In genomic region chr6:41469951-41470340, GRCh38 we compare ENCODE assay signal across 9 cellular contexts.
DNase-seq lines count a peak whose midpoint lies in the region; ATAC-seq and TF ChIP-seq lines count a peak whose summit lies in the region.
"Had no signal": no experiment of that assay in that cellular context is flagged by ENCODE, and none has a peak within 500 bp of the region (broad histone marks: within the 10 kb centered on the region; RNA-seq: fewer than 3 reads in every experiment).

No MANE protein-coding gene starts in this region.

- H3K36me3 ChIP-seq in transverse colon, result no peaks in the 10 kb centered on the region

- ATAC-seq in right cardiac atrium (peak; percentile 7 to 28), HG03025 (IDR thresholded peaks at IDR 0.05; ENCODE audit: low FRiP score, unreplicated experiment) (no peak)

- H3K27me3 ChIP-seq in right cardiac atrium (ENCODE audit: control insufficient read depth, insufficient read depth) (no peaks in the 10 kb centered on the region), transverse colon (peaks cover 37% of the 10 kb centered on the region)

- 14% methylated on average over 30 of the region's 30 CpGs for WGBS in right cardiac atrium
- WGBS in transverse colon (ENCODE audit: low coverage in 1 of 2), 2 donors, result 0 to 9% methylated on average over 8 to 30 of the region's 30 CpGs

- H3K9me3 ChIP-seq in right cardiac atrium (ENCODE audit: control insufficient read depth, low read length), result no peaks in the 10 kb centered on the region
- H3K9me3 ChIP-seq in transverse colon, result no peaks in the 10 kb centered on the region

- H3K27ac ChIP-seq in right cardiac atrium (ENCODE audit: low read length) (no peak overlapping the region), transverse colon (no peak overlapping the region)

- in situ Hi-C loops in GM13976 (cut with MboI; ENCODE audit: low sequenced_read_pairs, unreplicated experiment) (no loop called here), transverse colon (cut with MboI; ENCODE audit: low pct_ligation_motif_present in 1 of 4, low pct_unique_long_range_greater_than_20kb in 1 of 4, low sequenced_read_pairs in 3 of 4) (loop anchor here in 3 of 4 donors (10.0 to 25.0 kb wide), 2 partner anchors 125 to 217 kb away; no protein-coding TSS in a partner anchor)

- H3K4me3 ChIP-seq in right cardiac atrium (ENCODE audit: low read length) (peak overlapping the region; percentile 22), retinal pigment epithelial cell (ENCODE audit: low read length) (peak overlapping the region; percentile 37), transverse colon (peak overlapping the region in 2 of 4 donors; percentile 22 to 41)

- intact Hi-C loops in right cardiac atrium (cut with DNase I), result loop anchor here in 2 of 4 donors (10.0 kb wide), 1 partner anchor 215 kb away; no protein-coding TSS in a partner anchor
- intact Hi-C loops in transverse colon (cut with DNase I; ENCODE audit: low total_unique reads), result loop anchor here (10.0 kb wide), 1 partner anchor 215 kb away; no protein-coding TSS in a partner anchor

- TF ChIP-seq POLR2A in transverse colon (IDR thresholded peaks at IDR 0.05), result no peak

- no peak for TF ChIP-seq EP300 in transverse colon (IDR thresholded peaks at IDR 0.05; ENCODE audit: low read depth)

- peaks cover 4% of the 10 kb centered on the region for H3K4me1 ChIP-seq in right cardiac atrium (ENCODE audit: control insufficient read depth, insufficient read depth, low read length)
- H3K4me1 ChIP-seq in transverse colon, result peaks cover 0 to 13% (median 9%) of the 10 kb centered on the region in 4 donors

- TF ChIP-seq CTCF in GM13976 (IDR thresholded peaks at IDR 0.05; ENCODE audit: borderline replicate concordance, control extremely low read depth, extremely low read depth, insufficient read depth, missing control alignments) (no peak), retinal pigment epithelial cell (conservative IDR thresholded peaks at IDR 0.05; ENCODE audit: low read depth, low read length) (no peak), transverse colon (IDR thresholded peaks at IDR 0.05) (no peak)

- peak; percentile 61 for DNase-seq in GM13976 (ENCODE audit: low spot score)
- DNase-seq in activated CD4-positive, alpha-beta T cell treated with anti-CD3 and anti-CD28 coated beads, Interleukin-2, amount 50 U/mL, for 48 hours, result peak; percentile 7 to 16
- DNase-seq in right cardiac atrium, result peak in 1 of 3 donors; percentile 58
- no peak for DNase-seq in retinal pigment epithelial cell (ENCODE audit: low read depth)
- DNase-seq in transverse colon, result no peak
- DNase-seq in OCI-M2 (lab: John Stamatoyannopoulos, UW; ENCODE audit: unreplicated experiment), result no peak
- no peak for DNase-seq in NCI-H446 treated with DMSO at 0.1 percent for 48 hours (lab: John Stamatoyannopoulos, UW)
- DNase-seq: MM.1S had no signal

Comparison
In these comparisons a context has a peak if more than half of its experiments do, and no peak if none do; other contexts are left out.
1. DNase-seq: peak in GM13976 (single experiment) and activated CD4-positive, alpha-beta T cell treated with anti-CD3 and anti-CD28 coated beads, Interleukin-2, amount 50 U/mL, for 48 hours (2 of 2); none in retinal pigment epithelial cell (single experiment), transverse colon (single experiment), OCI-M2 (single experiment) and NCI-H446 treated with DMSO at 0.1 percent for 48 hours (single experiment).